In genomic region chr12:9604288-9604687, GRCh38 we compare ENCODE assay signal across 15 cellular contexts. TPM values are rescaled to one million over a fixed set of nuclear protein-coding genes. Genes with fewer than 3 reads are reported as not detected.
"Had no signal": no experiment of that assay in that cellular context is flagged by ENCODE, and none has a peak within 500 bp of the region (broad histone marks: within the 10 kb centered on the region; RNA-seq: fewer than 3 reads in every experiment).

No MANE protein-coding gene starts in this region.

- H3K9me3 ChIP-seq: neutrophil, tibial artery had no signal

- H3K27ac ChIP-seq: cardiac muscle cell, neutrophil, tibial artery had no signal

- H3K27me3 Mint-ChIP-seq: activated CD4-positive, alpha-beta T cell treated with anti-CD3 and anti-CD28 coated beads, Interleukin-2, amount 10 ng/mL, durations not matched to agents 7 days and 5 days; activated naive CD8-positive, alpha-beta T cell treated with anti-CD3 and anti-CD28 coated beads, Interleukin-2, amount 10 ng/mL, durations not matched to agents 7 days and 5 days had no signal

- H3K27me3 ChIP-seq: cardiac muscle cell, neutrophil, tibial artery had no signal

- H3K4me3 ChIP-seq: cardiac muscle cell, tibial artery had no signal

- H3K36me3 ChIP-seq: cardiac muscle cell, neutrophil, tibial artery had no signal

- H3K4me1 ChIP-seq: tibial artery had no signal

- DNase-seq: activated CD4-positive, alpha-beta T cell treated with anti-CD3 and anti-CD28 coated beads, Interleukin-2, amount 10 ng/mL, durations not matched to agents 7 days and 5 days; activated CD4-positive, CD25-positive, alpha-beta regulatory T cell; activated gamma-delta T cell treated with Interleukin-2 at 50 U/mL for 16 hours; activated naive CD8-positive, alpha-beta T cell treated with anti-CD3 and anti-CD28 coated beads, Interleukin-2, amount 10 ng/mL, durations not matched to agents 7 days and 5 days; activated T-cell treated with anti-CD3 and anti-CD28 coated beads, Interleukin-2, amount 50 U/mL, for 4 hours; effector CD4-positive, alpha-beta T cell; hippocampal formation; stimulated activated CD4-positive, alpha-beta T cell treated with anti-CD3 and anti-CD28 coated beads, Interleukin-4, amount 100 ng/mL, for 4 hours; T-helper 2 cell; tibial artery had no signal

- H3K27ac Mint-ChIP-seq: activated CD4-positive, alpha-beta T cell treated with anti-CD3 and anti-CD28 coated beads, Interleukin-2, amount 10 ng/mL, durations not matched to agents 7 days and 5 days; activated naive CD8-positive, alpha-beta T cell treated with anti-CD3 and anti-CD28 coated beads, Interleukin-2, amount 10 ng/mL, durations not matched to agents 7 days and 5 days; mesothelial cell of epicardium had no signal

- H3K4me3 Mint-ChIP-seq: activated naive CD8-positive, alpha-beta T cell treated with anti-CD3 and anti-CD28 coated beads, Interleukin-2, amount 10 ng/mL, durations not matched to agents 7 days and 5 days; mesothelial cell of epicardium had no signal

- H3K4me1 Mint-ChIP-seq: mesothelial cell of epicardium had no signal

- FAIRE-seq: colon had no signal

RNA-seq across cellular contexts. Expression of gene KLRB1, which starts 3.4 kb away (rescaled TPM):
- total RNA-seq: cardiac muscle cell, glomerular endothelial cell, mesothelial cell of epicardium had no signal
- polyA plus RNA-seq: cardiac muscle cell had no signal
